Comparison of ENCODE assay signal across 8 cellular contexts in genomic region chr2:12555012-12555645, GRCh38.
DNase-seq lines count a peak whose midpoint lies in the region; ATAC-seq and TF ChIP-seq lines count a peak whose summit lies in the region.

No MANE protein-coding gene starts in this region.

- H3K36me3 ChIP-seq in H7 (replicated peaks; ENCODE audit: control insufficient read depth, insufficient read depth, low read length): no peaks in the 10 kb centered on the region

- H3K27me3 ChIP-seq in H7 (ENCODE audit: control insufficient read depth, insufficient read depth, low read length): no peaks in the 10 kb centered on the region

- H3K4me3 ChIP-seq in cardiac fibroblast (replicated peaks in 1 of 2; ENCODE audit: low read depth in 2 of 2, low read length in 2 of 2) (no peak overlapping the region), retinal pigment epithelial cell (ENCODE audit: low read length) (no peak overlapping the region), H7 (ENCODE audit: insufficient read depth, low read depth, low read length) (no peak overlapping the region)

- TF ChIP-seq CTCF in cardiac fibroblast (IDR thresholded peaks at IDR 0.05; ENCODE audit: low read depth, low read length) (no peak), retinal pigment epithelial cell (conservative IDR thresholded peaks at IDR 0.05; ENCODE audit: low read depth, low read length) (peak; percentile 40)

- DNase-seq in activated CD8-positive, alpha-beta memory T cell treated with anti-CD3 and anti-CD28 coated beads for 24 hours: peak; percentile 69
- DNase-seq in activated CD8-positive, alpha-beta memory T cell treated with anti-CD3 and anti-CD28 coated beads, Interleukin-2, amount 50 U/mL, for 4 hours: no peak
- DNase-seq in RPMI7951 (ENCODE audit: low read depth): peak; percentile 69
- DNase-seq in cardiac fibroblast (ENCODE audit: low read depth in 2 of 2): peak; percentile 62 to 65
- DNase-seq in retinal pigment epithelial cell (ENCODE audit: low read depth): peak; percentile 75
- no peak for DNase-seq in C1 segment of cervical spinal cord (lab: John Stamatoyannopoulos, UW)
- no peak for DNase-seq in H7

- ATAC-seq in GM21447 (IDR thresholded peaks at IDR 0.05; ENCODE audit: unreplicated experiment): no peak

Comparison
In these comparisons a context has a peak if more than half of its experiments do, and no peak if none do; other contexts are left out.
1. DNase-seq: peak in activated CD8-positive, alpha-beta memory T cell treated with anti-CD3 and anti-CD28 coated beads for 24 hours (single experiment), RPMI7951 (single experiment), cardiac fibroblast (2 of 2) and retinal pigment epithelial cell (single experiment); none in activated CD8-positive, alpha-beta memory T cell treated with anti-CD3 and anti-CD28 coated beads, Interleukin-2, amount 50 U/mL, for 4 hours (single experiment), C1 segment of cervical spinal cord (0 of 14) and H7 (single experiment).